In genomic region chr10:73743905-73744689, GRCh38 we compare ENCODE assay signal across 1 cellular context.
TF ChIP-seq lines count a peak whose summit lies in the region.

Gene SEC24C, plus strand, starts transcription at chr10:73744372. Its CDS starts 2,461 bp downstream, at chr10:73746833.

TF ChIP-seq in K562, 482 proteins besides CTCF, POLR2A, EP300 and RAD21 (continued from another document and continues in another):
- TF ChIP-seq BRF2 (IDR thresholded peaks at IDR 0.05; ENCODE audit: borderline replicate concordance, insufficient read depth, insufficient read length) = no peak
- TF ChIP-seq, protein P1, sequence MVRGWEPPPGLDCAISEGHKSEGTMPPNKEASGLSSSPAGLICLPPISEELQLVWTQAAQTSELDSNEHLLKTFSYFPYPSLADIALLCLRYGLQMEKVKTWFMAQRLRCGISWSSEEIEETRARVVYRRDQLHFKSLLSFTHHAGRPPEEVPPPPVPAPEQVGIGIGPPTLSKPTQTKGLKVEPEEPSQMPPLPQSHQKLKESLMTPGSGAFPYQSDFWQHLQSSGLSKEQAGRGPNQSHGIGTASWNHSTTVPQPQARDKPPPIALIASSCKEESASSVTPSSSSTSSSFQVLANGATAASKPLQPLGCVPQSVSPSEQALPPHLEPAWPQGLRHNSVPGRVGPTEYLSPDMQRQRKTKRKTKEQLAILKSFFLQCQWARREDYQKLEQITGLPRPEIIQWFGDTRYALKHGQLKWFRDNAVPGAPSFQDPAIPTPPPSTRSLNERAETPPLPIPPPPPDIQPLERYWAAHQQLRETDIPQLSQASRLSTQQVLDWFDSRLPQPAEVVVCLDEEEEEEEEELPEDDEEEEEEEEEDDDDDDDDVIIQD (CRISPR knock-in tag; IDR thresholded peaks at IDR 0.05) = no peak
- TF ChIP-seq RB1 (IDR thresholded peaks at IDR 0.05; ENCODE audit: low read depth) = peak; percentile 49; the same call in 1 of the 2 replicates
- TF ChIP-seq, protein P2, sequence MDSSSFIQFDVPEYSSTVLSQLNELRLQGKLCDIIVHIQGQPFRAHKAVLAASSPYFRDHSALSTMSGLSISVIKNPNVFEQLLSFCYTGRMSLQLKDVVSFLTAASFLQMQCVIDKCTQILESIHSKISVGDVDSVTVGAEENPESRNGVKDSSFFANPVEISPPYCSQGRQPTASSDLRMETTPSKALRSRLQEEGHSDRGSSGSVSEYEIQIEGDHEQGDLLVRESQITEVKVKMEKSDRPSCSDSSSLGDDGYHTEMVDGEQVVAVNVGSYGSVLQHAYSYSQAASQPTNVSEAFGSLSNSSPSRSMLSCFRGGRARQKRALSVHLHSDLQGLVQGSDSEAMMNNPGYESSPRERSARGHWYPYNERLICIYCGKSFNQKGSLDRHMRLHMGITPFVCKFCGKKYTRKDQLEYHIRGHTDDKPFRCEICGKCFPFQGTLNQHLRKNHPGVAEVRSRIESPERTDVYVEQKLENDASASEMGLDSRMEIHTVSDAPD (CRISPR knock-in tag; IDR thresholded peaks at IDR 0.05) = no peak
- no peak for TF ChIP-seq SRSF9 (IDR thresholded peaks at IDR 0.05; ENCODE audit: borderline replicate concordance, low read depth, low read length)
- TF ChIP-seq CBFB (CRISPR knock-in tag; IDR thresholded peaks at IDR 0.05) = 0 out of 2 replicates have a peak, but pooled peaks have one; percentile 67
- TF ChIP-seq, protein P3, sequence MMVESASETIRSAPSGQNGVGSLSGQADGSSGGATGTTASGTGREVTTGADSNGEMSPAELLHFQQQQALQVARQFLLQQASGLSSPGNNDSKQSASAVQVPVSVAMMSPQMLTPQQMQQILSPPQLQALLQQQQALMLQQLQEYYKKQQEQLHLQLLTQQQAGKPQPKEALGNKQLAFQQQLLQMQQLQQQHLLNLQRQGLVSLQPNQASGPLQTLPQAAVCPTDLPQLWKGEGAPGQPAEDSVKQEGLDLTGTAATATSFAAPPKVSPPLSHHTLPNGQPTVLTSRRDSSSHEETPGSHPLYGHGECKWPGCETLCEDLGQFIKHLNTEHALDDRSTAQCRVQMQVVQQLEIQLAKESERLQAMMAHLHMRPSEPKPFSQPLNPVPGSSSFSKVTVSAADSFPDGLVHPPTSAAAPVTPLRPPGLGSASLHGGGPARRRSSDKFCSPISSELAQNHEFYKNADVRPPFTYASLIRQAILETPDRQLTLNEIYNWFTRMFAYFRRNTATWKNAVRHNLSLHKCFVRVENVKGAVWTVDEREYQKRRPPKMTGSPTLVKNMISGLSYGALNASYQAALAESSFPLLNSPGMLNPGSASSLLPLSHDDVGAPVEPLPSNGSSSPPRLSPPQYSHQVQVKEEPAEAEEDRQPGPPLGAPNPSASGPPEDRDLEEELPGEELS (CRISPR knock-in tag; IDR thresholded peaks at IDR 0.05; ENCODE audit: borderline replicate concordance) = 0 out of 2 replicates have a peak, but pooled peaks have one; percentile 32
- TF ChIP-seq, protein P4, sequence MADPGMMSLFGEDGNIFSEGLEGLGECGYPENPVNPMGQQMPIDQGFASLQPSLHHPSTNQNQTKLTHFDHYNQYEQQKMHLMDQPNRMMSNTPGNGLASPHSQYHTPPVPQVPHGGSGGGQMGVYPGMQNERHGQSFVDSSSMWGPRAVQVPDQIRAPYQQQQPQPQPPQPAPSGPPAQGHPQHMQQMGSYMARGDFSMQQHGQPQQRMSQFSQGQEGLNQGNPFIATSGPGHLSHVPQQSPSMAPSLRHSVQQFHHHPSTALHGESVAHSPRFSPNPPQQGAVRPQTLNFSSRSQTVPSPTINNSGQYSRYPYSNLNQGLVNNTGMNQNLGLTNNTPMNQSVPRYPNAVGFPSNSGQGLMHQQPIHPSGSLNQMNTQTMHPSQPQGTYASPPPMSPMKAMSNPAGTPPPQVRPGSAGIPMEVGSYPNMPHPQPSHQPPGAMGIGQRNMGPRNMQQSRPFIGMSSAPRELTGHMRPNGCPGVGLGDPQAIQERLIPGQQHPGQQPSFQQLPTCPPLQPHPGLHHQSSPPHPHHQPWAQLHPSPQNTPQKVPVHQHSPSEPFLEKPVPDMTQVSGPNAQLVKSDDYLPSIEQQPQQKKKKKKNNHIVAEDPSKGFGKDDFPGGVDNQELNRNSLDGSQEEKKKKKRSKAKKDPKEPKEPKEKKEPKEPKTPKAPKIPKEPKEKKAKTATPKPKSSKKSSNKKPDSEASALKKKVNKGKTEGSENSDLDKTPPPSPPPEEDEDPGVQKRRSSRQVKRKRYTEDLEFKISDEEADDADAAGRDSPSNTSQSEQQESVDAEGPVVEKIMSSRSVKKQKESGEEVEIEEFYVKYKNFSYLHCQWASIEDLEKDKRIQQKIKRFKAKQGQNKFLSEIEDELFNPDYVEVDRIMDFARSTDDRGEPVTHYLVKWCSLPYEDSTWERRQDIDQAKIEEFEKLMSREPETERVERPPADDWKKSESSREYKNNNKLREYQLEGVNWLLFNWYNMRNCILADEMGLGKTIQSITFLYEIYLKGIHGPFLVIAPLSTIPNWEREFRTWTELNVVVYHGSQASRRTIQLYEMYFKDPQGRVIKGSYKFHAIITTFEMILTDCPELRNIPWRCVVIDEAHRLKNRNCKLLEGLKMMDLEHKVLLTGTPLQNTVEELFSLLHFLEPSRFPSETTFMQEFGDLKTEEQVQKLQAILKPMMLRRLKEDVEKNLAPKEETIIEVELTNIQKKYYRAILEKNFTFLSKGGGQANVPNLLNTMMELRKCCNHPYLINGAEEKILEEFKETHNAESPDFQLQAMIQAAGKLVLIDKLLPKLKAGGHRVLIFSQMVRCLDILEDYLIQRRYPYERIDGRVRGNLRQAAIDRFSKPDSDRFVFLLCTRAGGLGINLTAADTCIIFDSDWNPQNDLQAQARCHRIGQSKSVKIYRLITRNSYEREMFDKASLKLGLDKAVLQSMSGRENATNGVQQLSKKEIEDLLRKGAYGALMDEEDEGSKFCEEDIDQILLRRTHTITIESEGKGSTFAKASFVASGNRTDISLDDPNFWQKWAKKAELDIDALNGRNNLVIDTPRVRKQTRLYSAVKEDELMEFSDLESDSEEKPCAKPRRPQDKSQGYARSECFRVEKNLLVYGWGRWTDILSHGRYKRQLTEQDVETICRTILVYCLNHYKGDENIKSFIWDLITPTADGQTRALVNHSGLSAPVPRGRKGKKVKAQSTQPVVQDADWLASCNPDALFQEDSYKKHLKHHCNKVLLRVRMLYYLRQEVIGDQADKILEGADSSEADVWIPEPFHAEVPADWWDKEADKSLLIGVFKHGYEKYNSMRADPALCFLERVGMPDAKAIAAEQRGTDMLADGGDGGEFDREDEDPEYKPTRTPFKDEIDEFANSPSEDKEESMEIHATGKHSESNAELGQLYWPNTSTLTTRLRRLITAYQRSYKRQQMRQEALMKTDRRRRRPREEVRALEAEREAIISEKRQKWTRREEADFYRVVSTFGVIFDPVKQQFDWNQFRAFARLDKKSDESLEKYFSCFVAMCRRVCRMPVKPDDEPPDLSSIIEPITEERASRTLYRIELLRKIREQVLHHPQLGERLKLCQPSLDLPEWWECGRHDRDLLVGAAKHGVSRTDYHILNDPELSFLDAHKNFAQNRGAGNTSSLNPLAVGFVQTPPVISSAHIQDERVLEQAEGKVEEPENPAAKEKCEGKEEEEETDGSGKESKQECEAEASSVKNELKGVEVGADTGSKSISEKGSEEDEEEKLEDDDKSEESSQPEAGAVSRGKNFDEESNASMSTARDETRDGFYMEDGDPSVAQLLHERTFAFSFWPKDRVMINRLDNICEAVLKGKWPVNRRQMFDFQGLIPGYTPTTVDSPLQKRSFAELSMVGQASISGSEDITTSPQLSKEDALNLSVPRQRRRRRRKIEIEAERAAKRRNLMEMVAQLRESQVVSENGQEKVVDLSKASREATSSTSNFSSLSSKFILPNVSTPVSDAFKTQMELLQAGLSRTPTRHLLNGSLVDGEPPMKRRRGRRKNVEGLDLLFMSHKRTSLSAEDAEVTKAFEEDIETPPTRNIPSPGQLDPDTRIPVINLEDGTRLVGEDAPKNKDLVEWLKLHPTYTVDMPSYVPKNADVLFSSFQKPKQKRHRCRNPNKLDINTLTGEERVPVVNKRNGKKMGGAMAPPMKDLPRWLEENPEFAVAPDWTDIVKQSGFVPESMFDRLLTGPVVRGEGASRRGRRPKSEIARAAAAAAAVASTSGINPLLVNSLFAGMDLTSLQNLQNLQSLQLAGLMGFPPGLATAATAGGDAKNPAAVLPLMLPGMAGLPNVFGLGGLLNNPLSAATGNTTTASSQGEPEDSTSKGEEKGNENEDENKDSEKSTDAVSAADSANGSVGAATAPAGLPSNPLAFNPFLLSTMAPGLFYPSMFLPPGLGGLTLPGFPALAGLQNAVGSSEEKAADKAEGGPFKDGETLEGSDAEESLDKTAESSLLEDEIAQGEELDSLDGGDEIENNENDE (IDR thresholded peaks at IDR 0.05; ENCODE audit: low read depth, low read length) = no peak
- TF ChIP-seq CBFA2T3 (IDR thresholded peaks at IDR 0.05) = no peak
- no peak; the same call in 1 of the 2 replicates for TF ChIP-seq EGR1 (conservative IDR thresholded peaks at IDR 0.05)
- no peak for TF ChIP-seq STAT6 (CRISPR knock-in tag; IDR thresholded peaks at IDR 0.05)
- peak; percentile 36; the same call in 1 of the 2 replicates for TF ChIP-seq NFXL1 (CRISPR knock-in tag; IDR thresholded peaks at IDR 0.05)
- peak; percentile 96 for TF ChIP-seq MTA3 (IDR thresholded peaks at IDR 0.05; ENCODE audit: borderline replicate concordance)
- TF ChIP-seq ZC3H4 (CRISPR knock-in tag; IDR thresholded peaks at IDR 0.05; ENCODE audit: borderline replicate concordance) = no peak
- no peak for TF ChIP-seq SREBF1 (IDR thresholded peaks at IDR 0.05; ENCODE audit: borderline replicate concordance, low read depth, low read length)
- no peak for TF ChIP-seq GTF2F1 (IDR thresholded peaks at IDR 0.05; ENCODE audit: low read depth, low read length)
- no peak for TF ChIP-seq PTRF (tag; IDR thresholded peaks at IDR 0.05)
- TF ChIP-seq WHSC1 (IDR thresholded peaks at IDR 0.05; ENCODE audit: low read length) = no peak
- peak; percentile 67 for TF ChIP-seq NFIC (IDR thresholded peaks at IDR 0.05)
- peak; percentile 90 for TF ChIP-seq SMAD3 (CRISPR knock-in tag; conservative IDR thresholded peaks at IDR 0.05)
- TF ChIP-seq, protein P5, sequence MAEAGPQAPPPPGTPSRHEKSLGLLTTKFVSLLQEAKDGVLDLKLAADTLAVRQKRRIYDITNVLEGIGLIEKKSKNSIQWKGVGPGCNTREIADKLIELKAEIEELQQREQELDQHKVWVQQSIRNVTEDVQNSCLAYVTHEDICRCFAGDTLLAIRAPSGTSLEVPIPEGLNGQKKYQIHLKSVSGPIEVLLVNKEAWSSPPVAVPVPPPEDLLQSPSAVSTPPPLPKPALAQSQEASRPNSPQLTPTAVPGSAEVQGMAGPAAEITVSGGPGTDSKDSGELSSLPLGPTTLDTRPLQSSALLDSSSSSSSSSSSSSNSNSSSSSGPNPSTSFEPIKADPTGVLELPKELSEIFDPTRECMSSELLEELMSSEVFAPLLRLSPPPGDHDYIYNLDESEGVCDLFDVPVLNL (CRISPR knock-in tag; IDR thresholded peaks at IDR 0.05; ENCODE audit: low read depth) = no peak
- no peak for TF ChIP-seq CBX1 (IDR thresholded peaks at IDR 0.05; ENCODE audit: low read depth)
- peak; percentile 55 for TF ChIP-seq SETDB1 (IDR thresholded peaks at IDR 0.05; ENCODE audit: low read length)
- 0 out of 2 replicates have a peak, but pooled peaks have one; percentile 18 for TF ChIP-seq REST (CRISPR knock-in tag; IDR thresholded peaks at IDR 0.05; ENCODE audit: low read depth)
- no peak for TF ChIP-seq ZNF695 (CRISPR knock-in tag; IDR thresholded peaks at IDR 0.05)
